ENCODE assay signal across 22 cellular contexts in genomic region chr7:30406664-30407425, GRCh38.
DNase-seq lines count a peak whose midpoint lies in the region; ATAC-seq and TF ChIP-seq lines count a peak whose summit lies in the region.
"Had no signal": no experiment of that assay in that cellular context is flagged by ENCODE, and none has a peak within 500 bp of the region (broad histone marks: within the 10 kb centered on the region; RNA-seq: fewer than 3 reads in every experiment).

No MANE protein-coding gene starts in this region.

- no peak overlapping the region for H3K23ac ChIP-seq in neuronal stem cell (ENCODE audit: low read depth, low read length, poor library complexity)

- no peak overlapping the region for H3K4me2 ChIP-seq in neuronal stem cell (ENCODE audit: insufficient read depth, low read length, poor library complexity, severe bottlenecking)
- H3K4me2 ChIP-seq in osteoblast (ENCODE audit: insufficient read depth, low read length), result no peak overlapping the region

- no peak overlapping the region for H4K91ac ChIP-seq in neuronal stem cell (ENCODE audit: low read depth, low read length, poor library complexity)

- H3K27me3 ChIP-seq in neuronal stem cell (ENCODE audit: control insufficient read depth in 3 of 3, insufficient read depth in 3 of 3, low read depth in 1 of 3, low read length in 3 of 3) (no peaks in the 10 kb centered on the region), osteoblast (ENCODE audit: insufficient read depth, low read length) (no peaks in the 10 kb centered on the region), HAP-1 (ENCODE audit: low read depth) (no peaks in the 10 kb centered on the region)
- H3K27me3 ChIP-seq: ovary, upper lobe of left lung had no signal

- H3K18ac ChIP-seq in neuronal stem cell (ENCODE audit: low read length), result peak overlapping the region; percentile 19

- no peak overlapping the region for H4K8ac ChIP-seq in neuronal stem cell (ENCODE audit: low read depth, low read length)

- peaks cover 0 to 2% of the 10 kb centered on the region in 2 donors for H3K36me3 ChIP-seq in neuronal stem cell (replicated peaks in 1 of 2; ENCODE audit: control insufficient read depth in 2 of 2, insufficient read depth in 2 of 2, low read length in 2 of 2)
- no peaks in the 10 kb centered on the region for H3K36me3 ChIP-seq in osteoblast (ENCODE audit: insufficient read depth, low read length)
- H3K36me3 ChIP-seq in HAP-1 (replicated peaks), result no peaks in the 10 kb centered on the region
- H3K36me3 ChIP-seq: ovary, upper lobe of left lung had no signal

- H3K79me1 ChIP-seq in neuronal stem cell (ENCODE audit: low read depth, low read length), result no peaks in the 10 kb centered on the region

- H2BK12ac ChIP-seq in neuronal stem cell (ENCODE audit: low read length), result no peak overlapping the region

- in situ Hi-C loops in HAP-1 (cut with MboI; ENCODE audit: low sequenced_read_pairs), result loop anchor here (25.0 kb wide), 1 partner anchor 245 kb away; no protein-coding TSS in a partner anchor

- no peak overlapping the region for H3K27ac ChIP-seq in neuronal stem cell (replicated peaks; ENCODE audit: low read length)
- H3K27ac ChIP-seq in osteoblast (ENCODE audit: low read depth, low read length), result no peak overlapping the region
- H3K27ac ChIP-seq: ovary, upper lobe of left lung had no signal

- no peak overlapping the region for H2BK15ac ChIP-seq in neuronal stem cell (ENCODE audit: low read length)

- no peak overlapping the region for H3K14ac ChIP-seq in neuronal stem cell (ENCODE audit: low read length)

- no CpG with 5 or more reads among the region's 13 CpGs for WGBS in neuronal stem cell (ENCODE audit: extremely low coverage in 2 of 2, insufficient read length in 2 of 2, insufficient replicate concordance in 1 of 2), 2 donors

- no peak overlapping the region for H3K4ac ChIP-seq in neuronal stem cell (ENCODE audit: low read length)

- H3K79me2 ChIP-seq in osteoblast (ENCODE audit: insufficient read depth, low read length), result no peaks in the 10 kb centered on the region

- H4K20me1 ChIP-seq in osteoblast (ENCODE audit: insufficient read depth, low read length), result no peaks in the 10 kb centered on the region

- no peak overlapping the region for H2BK120ac ChIP-seq in neuronal stem cell (ENCODE audit: low read depth, low read length)

- H3K9me3 ChIP-seq in neuronal stem cell (replicated peaks in 1 of 2; ENCODE audit: control insufficient read depth in 2 of 2, insufficient read depth in 1 of 2, low read depth in 1 of 2, low read length in 2 of 2), result peaks cover 0 to 3% of the 10 kb centered on the region in 2 donors
- H3K9me3 ChIP-seq in osteoblast (ENCODE audit: low read depth, low read length), result no peaks in the 10 kb centered on the region
- H3K9me3 ChIP-seq in HAP-1, result no peaks in the 10 kb centered on the region
- H3K9me3 ChIP-seq: ovary, upper lobe of left lung had no signal

- no peak overlapping the region for H3K9ac ChIP-seq in neuronal stem cell (ENCODE audit: low read depth, low read length, poor library complexity)

- H3K4me3 ChIP-seq in AG09309 (ENCODE audit: control insufficient read depth, low read depth, low read length), result no peak overlapping the region
- H3K4me3 ChIP-seq in epithelial cell of esophagus (ENCODE audit: low read length), result no peak overlapping the region
- no peak overlapping the region for H3K4me3 ChIP-seq in neuronal stem cell (ENCODE audit: low read length in 2 of 2)
- H3K4me3 ChIP-seq in osteoblast (ENCODE audit: insufficient read depth, low read length), result no peak overlapping the region
- H3K4me3 ChIP-seq in HAP-1, result no peak overlapping the region
- H3K4me3 ChIP-seq: ovary, upper lobe of left lung had no signal

- TF ChIP-seq CTCF in AG09309 (IDR thresholded peaks at IDR 0.05; ENCODE audit: control insufficient read depth, insufficient read depth, low read depth, low read length, missing control alignments) (no peak), epithelial cell of esophagus (IDR thresholded peaks at IDR 0.05; ENCODE audit: insufficient read depth, low read depth, low read length, missing control alignments) (no peak), osteoblast (IDR thresholded peaks at IDR 0.05; ENCODE audit: extremely low read depth, low read depth, low read length) (no peak)

- no peak overlapping the region for H2BK5ac ChIP-seq in neuronal stem cell (ENCODE audit: low read length)

- H2AK5ac ChIP-seq in neuronal stem cell (ENCODE audit: low read depth, low read length), result no peak overlapping the region

- DNase-seq in AG09309 (ENCODE audit: low read depth) (peak; percentile 32), NOMO-1 (lab: John Stamatoyannopoulos, UW; ENCODE audit: unreplicated experiment in 2 of 2) (peak; percentile 34 to 35), epithelial cell of esophagus (ENCODE audit: low read depth) (peak; percentile 100), neuronal stem cell (ENCODE audit: low spot score) (no peak), OCI-M2 (lab: John Stamatoyannopoulos, UW; ENCODE audit: unreplicated experiment) (no peak), osteoblast (ENCODE audit: insufficient read length, low spot score, missing footprints) (no peak), HAP-1 (ENCODE audit: low spot score in 2 of 2) (no peak)
- DNase-seq: activated B cell treated with CpG ODN at 0.5 μM for 24 hours; activated CD8-positive, alpha-beta memory T cell treated with anti-CD3 and anti-CD28 coated beads for 24 hours; activated naive CD8-positive, alpha-beta T cell treated with anti-CD3 and anti-CD28 coated beads, Interleukin-2, amount 50 U/mL, for 24 hours; CD8-positive, alpha-beta T cell; DND-41; effector memory CD4-positive, alpha-beta T cell; KBM-7; NCI-H1417 treated with DMSO at 0.1 percent for 48 hours; ovary; RPMI8226; stimulated activated CD4-positive, alpha-beta T cell treated with anti-CD3 and anti-CD28 coated beads, Interleukin-12 subunit alpha, Interleukin-12 subunit beta, amount 100 ng/mL, for 4 hours; stimulated activated naive B cell treated with anti-CD40 and anti-IgM and Interleukin-4, amounts not matched to agents 10 μg/mL and 1 μg/mL and 100 μg/mL, for 72 hours; T-helper 1 cell; upper lobe of left lung had no signal

- no peak for ATAC-seq in GM19463 (IDR thresholded peaks at IDR 0.05; ENCODE audit: unreplicated experiment)
- ATAC-seq: activated naive CD8-positive, alpha-beta T cell treated with anti-CD3 and anti-CD28 coated beads, Interleukin-2, amount 50 U/mL, for 24 hours; CD8-positive, alpha-beta T cell; stimulated activated naive B cell treated with anti-CD40 and anti-IgM and Interleukin-4, amounts not matched to agents 10 μg/mL and 1 μg/mL and 100 μg/mL, for 72 hours had no signal

- H2AFZ ChIP-seq in neuronal stem cell (ENCODE audit: low read length), result no peak overlapping the region
- H2AFZ ChIP-seq in osteoblast (ENCODE audit: low read length), result no peak overlapping the region

- H3K4me1 ChIP-seq in neuronal stem cell (ENCODE audit: control insufficient read depth in 2 of 2, insufficient read depth in 1 of 2, low read depth in 1 of 2, low read length in 2 of 2), result no peaks in the 10 kb centered on the region
- no peaks in the 10 kb centered on the region for H3K4me1 ChIP-seq in osteoblast (ENCODE audit: insufficient read depth, low read length)
- no peaks in the 10 kb centered on the region for H3K4me1 ChIP-seq in HAP-1
- H3K4me1 ChIP-seq: upper lobe of left lung had no signal

Comparison
In these comparisons a context has a peak if more than half of its experiments do, and no peak if none do; other contexts are left out.
1. DNase-seq: peak in AG09309 (single experiment), NOMO-1 (2 of 2) and epithelial cell of esophagus (single experiment); none in neuronal stem cell (single experiment), OCI-M2 (single experiment), osteoblast (single experiment) and HAP-1 (0 of 2).